ENCODE assay signal across 25 cellular contexts in genomic region chr4:6318206-6318605, GRCh38.
"Had no signal": no experiment of that assay in that cellular context is flagged by ENCODE, and none has a peak within 500 bp of the region (broad histone marks: within the 10 kb centered on the region; RNA-seq: fewer than 3 reads in every experiment).

No MANE protein-coding gene starts in this region.

- FAIRE-seq: endometrium, islet of Langerhans, keratinocyte had no signal

- H3K27ac ChIP-seq: colonic mucosa, epithelial cell of prostate, esophagus squamous epithelium, gastrocnemius medialis, heart right ventricle, left lung, lower lobe of right lung had no signal

- H3K4me1 ChIP-seq: colonic mucosa, gastrocnemius medialis, heart right ventricle, left lung, lower lobe of right lung had no signal

- DNase-seq: colonic mucosa; cortex of kidney; effector CD8-positive, alpha-beta T cell; effector memory CD8-positive, alpha-beta T cell; endodermal cell; erythroblast; esophagus squamous epithelium; foreskin fibroblast; foreskin melanocyte; gastrocnemius medialis; glutamatergic neuron; head of caudate nucleus; heart right ventricle; hippocampal formation; left cardiac atrium; left lung; left ventricle myocardium superior; lower lobe of right lung; mesenchymal stem cell; mucosa of descending colon had no signal

- H3K9me3 ChIP-seq: colonic mucosa, esophagus squamous epithelium, gastrocnemius medialis, mucosa of descending colon had no signal

- ATAC-seq: effector memory CD8-positive, alpha-beta T cell; esophagus mucosa; gastrocnemius medialis; heart right ventricle; left cardiac atrium; left lung; left ventricle myocardium superior; mucosa of descending colon had no signal

- H3K36me3 ChIP-seq: colonic mucosa, gastrocnemius medialis, heart right ventricle, left lung, lower lobe of right lung had no signal

- H3K27me3 ChIP-seq: colonic mucosa, esophagus squamous epithelium had no signal

- H3K4me3 ChIP-seq: colonic mucosa, esophagus squamous epithelium, gastrocnemius medialis, heart right ventricle, left lung, lower lobe of right lung, mucosa of descending colon had no signal
